In the genomic region with DNA sequence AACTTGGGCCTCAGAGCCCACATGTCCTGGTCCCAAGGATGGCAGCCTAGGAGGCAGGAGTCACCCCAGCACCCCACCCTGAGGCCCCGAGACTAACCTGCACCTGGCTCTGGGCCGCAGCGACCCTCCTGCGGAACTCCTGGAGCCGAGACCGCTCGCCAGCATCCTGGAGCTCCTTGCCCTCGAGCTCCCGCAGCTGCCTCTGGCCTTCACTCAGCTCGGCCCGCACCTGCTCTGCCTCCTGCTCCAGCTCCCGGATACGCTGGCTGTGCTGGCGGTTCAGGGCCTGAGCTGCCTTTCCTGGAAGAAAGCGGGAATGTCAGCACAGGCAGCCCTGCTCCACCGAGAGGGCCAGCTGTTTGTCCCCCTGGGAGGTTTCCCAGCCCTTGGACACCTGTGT, we compare ENCODE assay signal across 21 cellular contexts. TPM values are rescaled to one million over a fixed set of nuclear protein-coding genes. Genes with fewer than 3 reads are reported as not detected.
"Had no signal": no experiment of that assay in that cellular context is flagged by ENCODE, and none has a peak within 500 bp of the region (broad histone marks: within the 10 kb centered on the region; RNA-seq: fewer than 3 reads in every experiment).

No MANE protein-coding gene starts in this region.

- ATAC-seq: activated CD8-positive, alpha-beta T cell treated with anti-CD3 and anti-CD28 coated beads for 36 hours; activated T-cell treated with anti-CD3 and anti-CD28 coated beads, Interleukin-2, amount 50 U/mL, for 4 hours; T-cell had no signal

- H3K27ac ChIP-seq: adrenal gland, tibial artery, uterus had no signal

- DNase-seq: activated B cell treated with CpG ODN at 0.5 μM for 24 hours; activated CD4-positive, alpha-beta T cell treated with anti-CD3 and anti-CD28 coated beads for 4 hours; activated CD8-positive, alpha-beta T cell treated with anti-CD3 and anti-CD28 coated beads for 36 hours; activated T-cell treated with anti-CD3 and anti-CD28 coated beads, Interleukin-2, amount 50 U/mL, for 4 hours; adrenal gland; dermis blood vessel endothelial cell; effector memory CD4-positive, alpha-beta T cell; nucleus accumbens; stimulated activated CD4-positive, alpha-beta T cell treated with anti-CD3 and anti-CD28 coated beads, Interleukin-12 subunit alpha, Interleukin-12 subunit beta, amount 100 ng/mL, for 4 hours; stimulated activated CD4-positive, alpha-beta T cell treated with anti-CD3 and anti-CD28 coated beads, Interleukin-1b, Interleukin-23, amount 100 ng/mL, for 48 hours; stimulated activated CD8-positive, alpha-beta memory T cell treated with anti-CD3 and anti-CD28 coated beads, Interleukin-4, amount 100 ng/mL, for 48 hours; stimulated activated naive CD4-positive, alpha-beta T cell; T-cell; uterus had no signal

- H3K4me3 ChIP-seq: adrenal gland, tibial artery, uterus had no signal

- H3K9me3 ChIP-seq: adrenal gland, tibial artery, uterus had no signal

- H3K4me1 ChIP-seq: adrenal gland, uterus had no signal

- H3K36me3 ChIP-seq: adrenal gland, uterus had no signal

- H3K27me3 ChIP-seq: adrenal gland, tibial artery, uterus had no signal

RNA-seq across cellular contexts. Expression of a gene that starts 37.1 kb away (rescaled TPM):
- total RNA-seq: endothelial cell of umbilical vein had no signal

RNA-seq across cellular contexts. Expression of a gene that starts 48.5 kb away (rescaled TPM):
- total RNA-seq: activated CD8-positive, alpha-beta T cell treated with anti-CD3 and anti-CD28 coated beads for 36 hours; activated T-cell treated with anti-CD3 and anti-CD28 coated beads, Interleukin-2, amount 50 U/mL, for 4 hours; astrocyte; bronchial epithelial cell; dermis blood vessel endothelial cell; endothelial cell of umbilical vein; fibroblast of villous mesenchyme; glomerular endothelial cell; lung microvascular endothelial cell had no signal
